Comparison of ENCODE assay signal across 19 cellular contexts in genomic region chr21:38918629-38919346, GRCh38.
DNase-seq lines count a peak whose midpoint lies in the region; ATAC-seq and TF ChIP-seq lines count a peak whose summit lies in the region.
"Had no signal": no experiment of that assay in that cellular context is flagged by ENCODE, and none has a peak within 500 bp of the region (broad histone marks: within the 10 kb centered on the region; RNA-seq: fewer than 3 reads in every experiment).

No MANE protein-coding gene starts in this region.

- peak overlapping the region; percentile 21 for H3K4me2 ChIP-seq in parathyroid adenoma (ENCODE audit: low read length)
- H3K4me2 ChIP-seq in trophoblast cell (ENCODE audit: low read length) = no peak overlapping the region
- H3K4me2 ChIP-seq: BLaER1 had no signal

- H3K23ac ChIP-seq in trophoblast cell (ENCODE audit: low read length) = no peak overlapping the region

- H3K36me3 ChIP-seq in parathyroid adenoma (ENCODE audit: control insufficient read depth, insufficient read depth, low read length) (no peaks in the 10 kb centered on the region), trophoblast cell (ENCODE audit: control insufficient read depth in 1 of 2, insufficient read depth in 2 of 2, low read length in 2 of 2) (no peaks in the 10 kb centered on the region)
- H3K36me3 ChIP-seq: BLaER1, esophagus muscularis mucosa had no signal

- H3K4me1 ChIP-seq in parathyroid adenoma (peaks cover 46% of the 10 kb centered on the region), trophoblast cell (ENCODE audit: control insufficient read depth in 1 of 2, insufficient read depth in 2 of 2, low read length in 2 of 2) (peaks cover 0 to 2% of the 10 kb centered on the region in 2 experiments)

- H3K18ac ChIP-seq in trophoblast cell (ENCODE audit: low read length) = no peak overlapping the region

- no peak overlapping the region for H3K14ac ChIP-seq in trophoblast cell (ENCODE audit: low read length)

- peak; percentile 18 to 27 for DNase-seq in AML-193 (lab: John Stamatoyannopoulos, UW)
- DNase-seq in M059J (ENCODE audit: low read depth) = peak; percentile 62
- peak; percentile 14 for DNase-seq in islet precursor cell
- DNase-seq in trophoblast cell = no peak
- DNase-seq in stimulated activated effector memory CD8-positive, alpha-beta T cell treated with anti-CD3 and anti-CD28 coated beads, Interleukin-12 subunit alpha, Interleukin-12 subunit beta, amount 100 ng/mL, for 72 hours (ENCODE audit: low spot score in 2 of 2) = no peak
- DNase-seq: activated naive CD4-positive, alpha-beta T cell treated with anti-CD3 and anti-CD28 coated beads, Interleukin-2, amount 50 U/mL, for 16 hours; activated T-cell treated with anti-CD3 and anti-CD28 coated beads, Interleukin-2, amount 50 U/mL, for 72 hours; aorta; effector CD8-positive, alpha-beta T cell; GDM1; kidney glomerular epithelial cell; NCI-H526 treated with DMSO at 0.1 percent for 48 hours; retina; stimulated activated CD4-positive, alpha-beta T cell treated with anti-CD3 and anti-CD28 coated beads, Interleukin-12 subunit alpha, Interleukin-12 subunit beta, amount 100 ng/mL, for 4 hours had no signal

- no peak overlapping the region for H3K9ac ChIP-seq in parathyroid adenoma
- H3K9ac ChIP-seq in trophoblast cell (ENCODE audit: low read length) = no peak overlapping the region
- H3K9ac ChIP-seq: BLaER1 had no signal

- no peak overlapping the region for H3K4me3 ChIP-seq in parathyroid adenoma (ENCODE audit: low read depth, low read length)
- H3K4me3 ChIP-seq in trophoblast cell (ENCODE audit: low read depth, low read length) = no peak overlapping the region
- H3K4me3 ChIP-seq: BLaER1, esophagus muscularis mucosa had no signal

- H2AK5ac ChIP-seq in trophoblast cell (ENCODE audit: low read length) = no peak overlapping the region

- no peaks in the 10 kb centered on the region for H3K9me3 Mint-ChIP-seq in stimulated activated effector memory CD8-positive, alpha-beta T cell treated with anti-CD3 and anti-CD28 coated beads, Interleukin-12 subunit alpha, Interleukin-12 subunit beta, amount 100 ng/mL, for 72 hours

- H3K79me2 ChIP-seq in parathyroid adenoma = no peaks in the 10 kb centered on the region
- no peaks in the 10 kb centered on the region for H3K79me2 ChIP-seq in trophoblast cell (ENCODE audit: control insufficient read depth, insufficient read depth, low read length, poor library complexity)

- H2AFZ ChIP-seq in parathyroid adenoma = peak overlapping the region; percentile 33
- no peak overlapping the region for H2AFZ ChIP-seq in trophoblast cell (ENCODE audit: insufficient read depth, low read length, poor library complexity)

- no peak overlapping the region for H3K27ac Mint-ChIP-seq in stimulated activated effector memory CD8-positive, alpha-beta T cell treated with anti-CD3 and anti-CD28 coated beads, Interleukin-12 subunit alpha, Interleukin-12 subunit beta, amount 100 ng/mL, for 72 hours
- H3K27ac Mint-ChIP-seq: activated T-cell treated with anti-CD3 and anti-CD28 coated beads, Interleukin-2, amount 50 U/mL, for 72 hours had no signal

- H3K79me1 ChIP-seq in trophoblast cell (ENCODE audit: low read length) = no peaks in the 10 kb centered on the region

- no peak overlapping the region for H4K8ac ChIP-seq in trophoblast cell (ENCODE audit: low read depth, low read length)

- no CpG with 5 or more reads among the region's 5 CpGs for WGBS in trophoblast cell (ENCODE audit: extremely low coverage, insufficient coverage, insufficient read length)

- H4K12ac ChIP-seq in trophoblast cell (ENCODE audit: low read depth, low read length) = no peak overlapping the region

- no peak overlapping the region for H2BK5ac ChIP-seq in trophoblast cell (ENCODE audit: low read depth, low read length, poor library complexity)

- H3K4me1 Mint-ChIP-seq in stimulated activated effector memory CD8-positive, alpha-beta T cell treated with anti-CD3 and anti-CD28 coated beads, Interleukin-12 subunit alpha, Interleukin-12 subunit beta, amount 100 ng/mL, for 72 hours = no peaks in the 10 kb centered on the region

- no peak overlapping the region for H4K91ac ChIP-seq in trophoblast cell (ENCODE audit: low read depth, low read length)

- no peak overlapping the region for H2BK12ac ChIP-seq in trophoblast cell (ENCODE audit: low read length)

- no peak overlapping the region for H3K4me3 Mint-ChIP-seq in stimulated activated effector memory CD8-positive, alpha-beta T cell treated with anti-CD3 and anti-CD28 coated beads, Interleukin-12 subunit alpha, Interleukin-12 subunit beta, amount 100 ng/mL, for 72 hours
- H3K4me3 Mint-ChIP-seq: activated T-cell treated with anti-CD3 and anti-CD28 coated beads, Interleukin-2, amount 50 U/mL, for 72 hours had no signal

- ATAC-seq in stimulated activated effector memory CD8-positive, alpha-beta T cell treated with anti-CD3 and anti-CD28 coated beads, Interleukin-12 subunit alpha, Interleukin-12 subunit beta, amount 100 ng/mL, for 72 hours = no peak
- ATAC-seq in HG03175 (IDR thresholded peaks at IDR 0.05; ENCODE audit: unreplicated experiment) (no peak), HG03520 (IDR thresholded peaks at IDR 0.05; ENCODE audit: unreplicated experiment) (no peak)
- ATAC-seq: activated T-cell treated with anti-CD3 and anti-CD28 coated beads, Interleukin-2, amount 50 U/mL, for 72 hours had no signal

- TF ChIP-seq CTCF in parathyroid adenoma (IDR thresholded peaks at IDR 0.05) = no peak

- H3K27me3 ChIP-seq in parathyroid adenoma (ENCODE audit: control insufficient read depth, insufficient read depth, low read length) (no peaks in the 10 kb centered on the region), trophoblast cell (ENCODE audit: insufficient read depth, low read length) (no peaks in the 10 kb centered on the region)
- H3K27me3 ChIP-seq: BLaER1, esophagus muscularis mucosa had no signal

- no peaks in the 10 kb centered on the region for H3K9me3 ChIP-seq in parathyroid adenoma (ENCODE audit: control insufficient read depth, low read length)
- peaks cover 3% of the 10 kb centered on the region for H3K9me3 ChIP-seq in trophoblast cell (ENCODE audit: insufficient read depth, low read depth, low read length)
- H3K9me3 ChIP-seq: BLaER1, esophagus muscularis mucosa had no signal

- H3K4ac ChIP-seq in trophoblast cell (ENCODE audit: low read depth, low read length) = no peak overlapping the region

- H2BK120ac ChIP-seq in trophoblast cell (ENCODE audit: insufficient read depth, low read length, poor library complexity) = no peak overlapping the region

- H3K27ac ChIP-seq in parathyroid adenoma (peak overlapping the region; percentile 66), trophoblast cell (ENCODE audit: low read depth, low read length) (no peak overlapping the region)
- H3K27ac ChIP-seq: BLaER1, esophagus muscularis mucosa had no signal

- H3K36me3 Mint-ChIP-seq in stimulated activated effector memory CD8-positive, alpha-beta T cell treated with anti-CD3 and anti-CD28 coated beads, Interleukin-12 subunit alpha, Interleukin-12 subunit beta, amount 100 ng/mL, for 72 hours = no peaks in the 10 kb centered on the region

Comparison
In these comparisons a context has a peak if more than half of its experiments do, and no peak if none do; other contexts are left out.
1. DNase-seq: peak in AML-193 (2 of 2), M059J (single experiment) and islet precursor cell (single experiment); none in trophoblast cell (0 of 2) and stimulated activated effector memory CD8-positive, alpha-beta T cell treated with anti-CD3 and anti-CD28 coated beads, Interleukin-12 subunit alpha, Interleukin-12 subunit beta, amount 100 ng/mL, for 72 hours (0 of 2).